Comparison of ENCODE assay signal across 1 cellular context in genomic region chr13:27971236-27971645, GRCh38.
TF ChIP-seq lines count a peak whose summit lies in the region.

No MANE protein-coding gene starts in this region.

TF ChIP-seq in H1, 55 proteins besides CTCF, POLR2A, EP300 and RAD21:
- TF ChIP-seq CREB1 (IDR thresholded peaks at IDR 0.05) (no peak), SP4 (IDR thresholded peaks at IDR 0.05; ENCODE audit: low read length) (no peak), CHD7 (IDR thresholded peaks at IDR 0.05; ENCODE audit: insufficient replicate concordance, low read length) (no peak), HDAC2 (IDR thresholded peaks at IDR 0.05; ENCODE audit: borderline replicate concordance in 1 of 2, low read depth in 2 of 2, low read length in 2 of 2) (0 out of 4 replicates have a peak, but pooled peaks have one; percentile 46 to 55), SIX5 (IDR thresholded peaks at IDR 0.05; ENCODE audit: low read depth, low read length) (no peak), GABPA (IDR thresholded peaks at IDR 0.05; ENCODE audit: borderline replicate concordance, insufficient read depth, low read length) (0 out of 2 replicates have a peak, but pooled peaks have one; percentile 19), RXRA (IDR thresholded peaks at IDR 0.05; ENCODE audit: insufficient read depth, low read depth, low read length) (no peak), CEBPB (IDR thresholded peaks at IDR 0.05; ENCODE audit: low read depth, low read length) (no peak), SIN3A (conservative IDR thresholded peaks at IDR 0.05 in 1 of 2, IDR thresholded peaks at IDR 0.05 in 1 of 2; ENCODE audit: low read depth in 1 of 2, low read length in 2 of 2) (0 out of 4 replicates have a peak, but pooled peaks of 1 of the 2 experiments have one; percentile 21), PHF8 (conservative IDR thresholded peaks at IDR 0.05; ENCODE audit: low read depth, low read length) (no peak), E2F6 (IDR thresholded peaks at IDR 0.05) (no peak), TEAD4 (IDR thresholded peaks at IDR 0.05; ENCODE audit: low read depth, low read length) (peak; percentile 81), KDM1A (IDR thresholded peaks at IDR 0.05; ENCODE audit: borderline replicate concordance, low read length) (0 out of 2 replicates have a peak, but pooled peaks have one; percentile 59), RFX5 (IDR thresholded peaks at IDR 0.05; ENCODE audit: borderline replicate concordance, low read depth, low read length) (no peak), TCF12 (IDR thresholded peaks at IDR 0.05; ENCODE audit: low read depth, low read length) (0 out of 2 replicates have a peak, but pooled peaks have one; percentile 49), YY1 (IDR thresholded peaks at IDR 0.05; ENCODE audit: low read depth, low read length) (peak; percentile 54; the same call in 1 of the 2 replicates), JUN (IDR thresholded peaks at IDR 0.05; ENCODE audit: low read depth, low read length) (no peak), EGR1 (IDR thresholded peaks at IDR 0.05; ENCODE audit: borderline replicate concordance, low read depth, low read length) (0 out of 2 replicates have a peak, but pooled peaks have one; percentile 47), CBX5 (IDR thresholded peaks at IDR 0.05; ENCODE audit: low read depth, low read length) (no peak), BACH1 (IDR thresholded peaks at IDR 0.05; ENCODE audit: low read length) (no peak), SAP30 (IDR thresholded peaks at IDR 0.05; ENCODE audit: insufficient read depth, insufficient replicate concordance, low read length) (no peak), TBP (IDR thresholded peaks at IDR 0.05; ENCODE audit: low read depth, low read length) (peak; percentile 48; the same call in 1 of the 2 replicates), NANOG (IDR thresholded peaks at IDR 0.05; ENCODE audit: insufficient read depth, low read depth, low read length, poor library complexity, severe bottlenecking) (peak; percentile 76), SUZ12 (IDR thresholded peaks at IDR 0.05; ENCODE audit: low read length) (peak; percentile 18), POU5F1 (IDR thresholded peaks at IDR 0.05; ENCODE audit: low read depth, low read length) (no peak), TAF1 (IDR thresholded peaks at IDR 0.05; ENCODE audit: low read depth, low read length) (no peak), ASH2L (IDR thresholded peaks at IDR 0.05; ENCODE audit: low read length) (peak; percentile 28), CBX8 (IDR thresholded peaks at IDR 0.05; ENCODE audit: borderline replicate concordance, low read depth, low read length) (no peak), CTBP2 (IDR thresholded peaks at IDR 0.05; ENCODE audit: borderline replicate concordance, insufficient read depth, insufficient read length, low read length) (peak; percentile 79), SP1 (IDR thresholded peaks at IDR 0.05; ENCODE audit: low read depth, low read length) (peak; percentile 45)
